27 cellular contexts compared by ENCODE assay signal in genomic region chr2:63899639-63900038, GRCh38.
"Had no signal": no experiment of that assay in that cellular context is flagged by ENCODE, and none has a peak within 500 bp of the region (broad histone marks: within the 10 kb centered on the region; RNA-seq: fewer than 3 reads in every experiment).

No MANE protein-coding gene starts in this region.

- H3K27me3 ChIP-seq: esophagus muscularis mucosa, neural progenitor cell, stomach, suprapubic skin, tibial artery, upper lobe of right lung had no signal

- H3K27ac ChIP-seq: esophagus muscularis mucosa, neural progenitor cell, stomach, suprapubic skin, tibial artery, upper lobe of right lung had no signal

- H3K4me1 ChIP-seq: esophagus muscularis mucosa, neural progenitor cell, stomach, suprapubic skin, upper lobe of right lung had no signal

- H2AFZ ChIP-seq: neural progenitor cell had no signal

- FAIRE-seq: frontal cortex, islet of Langerhans had no signal

- H3K27ac Mint-ChIP-seq: activated naive CD8-positive, alpha-beta T cell treated with anti-CD3 and anti-CD28 coated beads, Interleukin-2, amount 10 ng/mL, durations not matched to agents 7 days and 5 days; dendritic cell treated with granulocyte-macrophage colony-stimulating factor and Interleukin-4, amounts not matched to agents 40 ng/mL and 50 ng/mL, for 4 days; neural progenitor cell; stimulated activated naive B cell treated with anti-CD40 and anti-IgM and Interleukin-4, amounts not matched to agents 10 μg/mL and 1 μg/mL and 100 μg/mL, for 72 hours; T-helper 2 cell treated with Interferon-gamma antibody and Interleukin-4, amounts not matched to agents 5 μg/mL and 100 μg/mL, for 36 hours had no signal

- H3K4me2 ChIP-seq: neural progenitor cell had no signal

- H3K4me1 Mint-ChIP-seq: natural killer cell; neural progenitor cell; stimulated activated naive B cell treated with anti-CD40 and anti-IgM and Interleukin-4, amounts not matched to agents 10 μg/mL and 1 μg/mL and 100 μg/mL, for 72 hours had no signal

- H3K9ac ChIP-seq: neural progenitor cell had no signal

- ATAC-seq: natural killer cell; stimulated activated naive B cell treated with anti-CD40 and anti-IgM and Interleukin-4, amounts not matched to agents 10 μg/mL and 1 μg/mL and 100 μg/mL, for 72 hours; upper lobe of right lung had no signal

- H3K4me3 Mint-ChIP-seq: activated naive CD8-positive, alpha-beta T cell treated with anti-CD3 and anti-CD28 coated beads, Interleukin-2, amount 10 ng/mL, durations not matched to agents 7 days and 5 days; dendritic cell treated with granulocyte-macrophage colony-stimulating factor and Interleukin-4, amounts not matched to agents 40 ng/mL and 50 ng/mL, for 4 days; natural killer cell; neural progenitor cell; stimulated activated naive B cell treated with anti-CD40 and anti-IgM and Interleukin-4, amounts not matched to agents 10 μg/mL and 1 μg/mL and 100 μg/mL, for 72 hours; T-helper 2 cell treated with Interferon-gamma antibody and Interleukin-4, amounts not matched to agents 5 μg/mL and 100 μg/mL, for 36 hours had no signal

- DNase-seq: activated CD4-positive, alpha-beta T cell treated with anti-CD3 and anti-CD28 coated beads for 4 hours; activated CD4-positive, alpha-beta T cell treated with anti-CD3 and anti-CD28 coated beads, Interleukin-2, amount 50 U/mL, for 4 hours; activated CD8-positive, alpha-beta memory T cell treated with anti-CD3 and anti-CD28 coated beads for 24 hours; activated effector memory CD4-positive, alpha-beta T cell treated with Interleukin-2 at 50 U/mL for 16 hours; activated naive CD4-positive, alpha-beta T cell treated with Interleukin-2 at 50 U/mL for 16 hours; activated naive CD8-positive, alpha-beta T cell treated with anti-CD3 and anti-CD28 coated beads, Interleukin-2, amount 10 ng/mL, durations not matched to agents 7 days and 5 days; amniotic stem cell; central memory CD4-positive, alpha-beta T cell; glutamatergic neuron; mammary epithelial cell; midbrain; natural killer cell; occipital lobe; stimulated activated CD4-positive, alpha-beta T cell treated with anti-CD3 and anti-CD28 coated beads, Interleukin-15, amount 100 ng/mL, for 24 hours; stimulated activated CD4-positive, alpha-beta T cell treated with anti-CD3 and anti-CD28 coated beads, Interleukin-2, amount 100 ng/mL, for 24 hours; stimulated activated naive B cell treated with anti-CD40 and anti-IgM and Interleukin-4, amounts not matched to agents 10 μg/mL and 1 μg/mL and 100 μg/mL, for 72 hours; stomach; T-helper 1 cell; tibial artery; upper lobe of right lung had no signal

- H3K4me3 ChIP-seq: esophagus muscularis mucosa, neural progenitor cell, stomach, suprapubic skin, tibial artery, upper lobe of right lung had no signal

- H3K9me3 ChIP-seq: upper lobe of right lung had no signal

- H3K27me3 Mint-ChIP-seq: activated naive CD8-positive, alpha-beta T cell treated with anti-CD3 and anti-CD28 coated beads, Interleukin-2, amount 10 ng/mL, durations not matched to agents 7 days and 5 days; dendritic cell treated with granulocyte-macrophage colony-stimulating factor and Interleukin-4, amounts not matched to agents 40 ng/mL and 50 ng/mL, for 4 days; stimulated activated naive B cell treated with anti-CD40 and anti-IgM and Interleukin-4, amounts not matched to agents 10 μg/mL and 1 μg/mL and 100 μg/mL, for 72 hours had no signal
